In the genomic region with DNA sequence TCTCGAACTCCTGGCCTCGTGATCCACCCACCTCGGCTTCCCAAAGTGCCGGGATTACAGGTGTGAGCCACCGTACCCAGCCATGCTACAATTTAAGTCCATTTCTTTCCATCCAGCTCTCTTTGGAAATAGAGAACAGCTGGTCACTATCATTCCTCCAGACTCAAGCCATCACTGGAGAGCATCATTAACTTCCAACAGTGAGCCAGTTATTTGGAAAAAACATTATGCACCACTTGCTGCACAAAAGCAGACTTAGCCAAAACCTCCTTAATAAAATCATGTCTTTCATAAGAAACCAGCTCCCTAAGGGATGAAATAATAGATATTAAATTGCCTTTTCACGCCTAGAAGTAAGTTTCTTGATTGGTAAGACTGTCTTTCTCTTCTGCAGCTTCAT, we compare ENCODE assay signal across 16 cellular contexts. TPM values are rescaled to one million over a fixed set of nuclear protein-coding genes. Genes with fewer than 3 reads are reported as not detected.
A peak's percentile ranks its signal among the peaks of the same experiment; 100 is the strongest.
DNase-seq lines count a peak whose midpoint lies in the region; ATAC-seq and TF ChIP-seq lines count a peak whose summit lies in the region.
"Had no signal": no experiment of that assay in that cellular context is flagged by ENCODE, and none has a peak within 500 bp of the region (broad histone marks: within the 10 kb centered on the region; RNA-seq: fewer than 3 reads in every experiment).

No MANE protein-coding gene starts in this region.

- no peak overlapping the region for H4K8ac ChIP-seq in neuronal stem cell (ENCODE audit: low read depth, low read length)

- peaks cover 27% of the 10 kb centered on the region for H3K4me1 Mint-ChIP-seq in nephron

- no peak overlapping the region for H2BK12ac ChIP-seq in neuronal stem cell (ENCODE audit: low read length)

- no peak overlapping the region for H3K9ac ChIP-seq in neuronal stem cell (ENCODE audit: low read depth, low read length, poor library complexity)

- H3K9me3 Mint-ChIP-seq in nephron, result peaks cover 5% of the 10 kb centered on the region
- H3K9me3 Mint-ChIP-seq: HFFc6 had no signal

- H3K4ac ChIP-seq in neuronal stem cell (ENCODE audit: low read length), result no peak overlapping the region

- H3K27me3 ChIP-seq in heart right ventricle, result no peaks in the 10 kb centered on the region
- no peaks in the 10 kb centered on the region for H3K27me3 ChIP-seq in right cardiac atrium (ENCODE audit: control insufficient read depth, insufficient read depth)
- no peaks in the 10 kb centered on the region for H3K27me3 ChIP-seq in neuronal stem cell (ENCODE audit: control insufficient read depth in 3 of 3, insufficient read depth in 3 of 3, low read depth in 1 of 3, low read length in 3 of 3)

- H3K27me3 Mint-ChIP-seq in nephron (ENCODE audit: low read depth), result no peaks in the 10 kb centered on the region
- H3K27me3 Mint-ChIP-seq: CD4-positive, alpha-beta memory T cell had no signal

- H3K27ac Mint-ChIP-seq in nephron, result peak overlapping the region in 2 of 3 experiments; percentile 25 to 63
- H3K27ac Mint-ChIP-seq: CD4-positive, alpha-beta memory T cell; HFFc6 had no signal

- H3K4me1 ChIP-seq in heart right ventricle (peaks cover 0 to 16% (median 7%) of the 10 kb centered on the region in 9 donors), right cardiac atrium (ENCODE audit: control insufficient read depth, insufficient read depth, low read length) (no peaks in the 10 kb centered on the region), neuronal stem cell (ENCODE audit: control insufficient read depth in 2 of 2, insufficient read depth in 1 of 2, low read depth in 1 of 2, low read length in 2 of 2) (no peaks in the 10 kb centered on the region)
- H3K4me1 ChIP-seq: HAP-1 had no signal

- H3K9me3 ChIP-seq in heart right ventricle (no peaks in the 10 kb centered on the region), right cardiac atrium (ENCODE audit: control insufficient read depth, low read length) (no peaks in the 10 kb centered on the region), neuronal stem cell (replicated peaks in 1 of 2; ENCODE audit: control insufficient read depth in 2 of 2, insufficient read depth in 1 of 2, low read depth in 1 of 2, low read length in 2 of 2) (peaks cover 0 to 5% of the 10 kb centered on the region in 2 donors)
- H3K9me3 ChIP-seq: HAP-1 had no signal

- intact Hi-C loops in Right ventricle myocardium inferior (cut with DNase I), result no loop called here
- intact Hi-C loops in cardiac septum (cut with DNase I), result no loop called here
- intact Hi-C loops in heart right ventricle (cut with DNase I), result no loop called here
- intact Hi-C loops in right cardiac atrium (cut with DNase I), result no loop called here

- H3K23ac ChIP-seq in neuronal stem cell (ENCODE audit: low read depth, low read length, poor library complexity), result no peak overlapping the region

- WGBS in heart right ventricle, 2 donors, result 86% methylated on average over 6 of the region's 6 CpGs
- WGBS in right cardiac atrium, result 78% methylated on average over 6 of the region's 6 CpGs
- no CpG with 5 or more reads among the region's 6 CpGs for WGBS in neuronal stem cell (ENCODE audit: extremely low coverage in 2 of 2, insufficient read length in 2 of 2, insufficient replicate concordance in 1 of 2), 2 donors

- no peak overlapping the region for H3K4me3 Mint-ChIP-seq in nephron
- H3K4me3 Mint-ChIP-seq: CD4-positive, alpha-beta memory T cell; HFFc6 had no signal

- peaks cover 16% of the 10 kb centered on the region for H3K36me3 Mint-ChIP-seq in nephron (ENCODE audit: low read depth)

- H2BK120ac ChIP-seq in neuronal stem cell (ENCODE audit: low read depth, low read length), result no peak overlapping the region

- no peak overlapping the region for H2AK5ac ChIP-seq in neuronal stem cell (ENCODE audit: low read depth, low read length)

- no peak for DNase-seq in Right ventricle myocardium inferior (ENCODE audit: missing footprints)
- DNase-seq in cardiac septum (ENCODE audit: low spot score), result no peak
- no peak for DNase-seq in heart right ventricle
- no peak for DNase-seq in right cardiac atrium
- DNase-seq in neuronal stem cell (ENCODE audit: low spot score), result no peak
- DNase-seq in GM03348 (ENCODE audit: low spot score), result no peak
- DNase-seq: C1 segment of cervical spinal cord; Calu3; CD4-positive, alpha-beta memory T cell; COR-L47; DMS53; GF-D8; GOT3; HFFc6 had no signal

- H3K36me3 ChIP-seq in heart right ventricle, result peaks cover 0 to 15% (median 0%) of the 10 kb centered on the region in 9 donors
- H3K36me3 ChIP-seq in neuronal stem cell (replicated peaks in 1 of 2; ENCODE audit: control insufficient read depth in 2 of 2, insufficient read depth in 2 of 2, low read length in 2 of 2), result no peaks in the 10 kb centered on the region
- H3K36me3 ChIP-seq: HAP-1 had no signal

- no peak overlapping the region for H3K4me3 ChIP-seq in heart right ventricle
- no peak overlapping the region for H3K4me3 ChIP-seq in right cardiac atrium (ENCODE audit: low read length)
- no peak overlapping the region for H3K4me3 ChIP-seq in neuronal stem cell (ENCODE audit: low read length in 2 of 2)
- H3K4me3 ChIP-seq: HAP-1 had no signal

- TF ChIP-seq CTCF in heart right ventricle (IDR thresholded peaks at IDR 0.05) (no peak), nephron (IDR thresholded peaks at IDR 0.05; ENCODE audit: unreplicated experiment in 3 of 3) (no peak)

- no peak overlapping the region for H2BK15ac ChIP-seq in neuronal stem cell (ENCODE audit: low read length)

- no peak overlapping the region for H4K91ac ChIP-seq in neuronal stem cell (ENCODE audit: low read depth, low read length, poor library complexity)

- no peak overlapping the region for H2AFZ ChIP-seq in neuronal stem cell (ENCODE audit: low read length)

- H3K79me1 ChIP-seq in neuronal stem cell (ENCODE audit: low read depth, low read length), result no peaks in the 10 kb centered on the region

- no peak overlapping the region for H3K4me2 ChIP-seq in neuronal stem cell (ENCODE audit: insufficient read depth, low read length, poor library complexity, severe bottlenecking)

- H2BK5ac ChIP-seq in neuronal stem cell (ENCODE audit: low read length), result no peak overlapping the region

- no peak overlapping the region for H3K14ac ChIP-seq in neuronal stem cell (ENCODE audit: low read length)

- peak overlapping the region in 2 of 10 donors; percentile 2 to 10 for H3K27ac ChIP-seq in heart right ventricle
- no peak overlapping the region for H3K27ac ChIP-seq in right cardiac atrium (ENCODE audit: low read length)
- no peak overlapping the region for H3K27ac ChIP-seq in neuronal stem cell (replicated peaks; ENCODE audit: low read length)

- H3K18ac ChIP-seq in neuronal stem cell (ENCODE audit: low read length), result no peak overlapping the region

- ATAC-seq in Right ventricle myocardium inferior (peak; percentile 71), heart right ventricle (peak in 5 of 8 donors; percentile 34 to 73 (median 65)), right cardiac atrium (no peak)

RNA-seq across cellular contexts. Expression of gene SLC39A11, which starts 18.0 kb away (rescaled TPM):
- 6.9 TPM for total RNA-seq in Right ventricle myocardium inferior
- total RNA-seq in cardiac septum, result 7.2 TPM
- total RNA-seq in heart right ventricle, result 10 to 100 TPM in 1 of 10 donors, 1 to 10 TPM in 9; 3.9 to 11.3 (median 7.1) TPM
- polyA plus RNA-seq in heart right ventricle, result 1 to 10 TPM; 2.4 to 4.5 TPM
- 10 to 100 TPM in 1 of 4 donors, 1 to 10 TPM in 3; 9.8 to 12.6 (median 9.9) TPM for total RNA-seq in right cardiac atrium
- 3.2 TPM for polyA plus RNA-seq in right cardiac atrium
- polyA plus RNA-seq in neuronal stem cell (2013, experiment 1 of 2), result 4.1 TPM
- 4.3 TPM for polyA plus RNA-seq in neuronal stem cell (2013, experiment 2 of 2)

Comparison
In these comparisons a context has a peak if more than half of its experiments do, and no peak if none do; other contexts are left out.
1. ATAC-seq: peak in Right ventricle myocardium inferior (single experiment) and heart right ventricle (5 of 8); none in right cardiac atrium (0 of 2).